Comparison of ENCODE assay signal across 9 cellular contexts in the genomic region with DNA sequence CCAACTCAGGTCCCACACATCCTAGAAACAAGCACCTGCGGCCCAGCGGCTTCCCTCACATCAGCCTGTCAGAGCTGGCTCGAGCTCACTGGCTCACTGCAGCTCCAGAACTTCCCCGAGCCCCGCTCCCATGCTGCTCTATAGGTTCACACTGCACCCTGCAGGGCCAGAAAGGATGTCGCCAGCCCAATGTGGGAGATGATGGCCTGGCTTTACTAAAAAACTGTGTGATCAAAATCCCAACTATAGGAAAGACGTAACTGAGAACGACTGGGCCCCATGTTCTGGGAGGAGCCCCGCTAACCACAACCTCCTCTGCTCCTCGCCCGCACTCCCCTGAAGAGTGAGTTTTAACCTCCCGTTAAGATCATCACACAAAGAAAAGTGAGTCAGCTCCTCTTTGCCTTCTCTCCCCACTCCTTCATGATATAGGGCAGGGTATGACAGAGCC. TPM values are rescaled to one million over a fixed set of nuclear protein-coding genes. Genes with fewer than 3 reads are reported as not detected.
DNase-seq lines count a peak whose midpoint lies in the region; TF ChIP-seq lines count a peak whose summit lies in the region.
"Had no signal": no experiment of that assay in that cellular context is flagged by ENCODE, and none has a peak within 500 bp of the region (broad histone marks: within the 10 kb centered on the region; RNA-seq: fewer than 3 reads in every experiment).

No MANE protein-coding gene starts in this region.

- peak overlapping the region; percentile 1 for H3K9ac ChIP-seq in rectal smooth muscle tissue (ENCODE audit: low read length)

- intact Hi-C loops in CD14-positive monocyte (cut with micrococcal nuclease) (loop anchor here in 1 of 2 donors (10.0 kb wide), 1 partner anchor 336 kb away; the partner anchor contains the start of gene GTF3C5), dorsolateral prefrontal cortex (cut with DNase I) (no loop called here), esophagus muscularis mucosa (cut with DNase I) (no loop called here)

- TF ChIP-seq EP300 in esophagus muscularis mucosa (IDR thresholded peaks at IDR 0.05): no peak

- DNase-seq in CD14-positive monocyte (ENCODE audit: low spot score) (no peak), brain microvascular endothelial cell (peak; percentile 35), dorsolateral prefrontal cortex (no peak), DMS 273 treated with DMSO at 0.1 percent for 48 hours (lab: John Stamatoyannopoulos, UW) (no peak), esophagus muscularis mucosa (ENCODE audit: extremely low spot score) (no peak), OCI-M2 (lab: John Stamatoyannopoulos, UW; ENCODE audit: unreplicated experiment) (no peak)
- DNase-seq in activated CD4-positive, alpha-beta T cell treated with anti-CD3 and anti-CD28 coated beads for 1 hour: peak; percentile 46

- H3K4me3 Mint-ChIP-seq in CD14-positive monocyte: no peak overlapping the region

- H3K27ac ChIP-seq in brain microvascular endothelial cell (no peak overlapping the region), rectal smooth muscle tissue (ENCODE audit: low read depth, low read length) (no peak overlapping the region), dorsolateral prefrontal cortex (peak overlapping the region in 5 of 59 donors; percentile 9 to 54 (median 36)), esophagus muscularis mucosa (replicated peaks in 1 of 4) (no peak overlapping the region)
- H3K27ac ChIP-seq: C4-2B had no signal

- in situ Hi-C loops in brain microvascular endothelial cell (cut with HindIII; ENCODE audit: low pct_ligation_motif_present, low sequenced_read_pairs): no loop called here

- TF ChIP-seq CTCF in CD14-positive monocyte (IDR thresholded peaks at IDR 0.05) (no peak), brain microvascular endothelial cell (IDR thresholded peaks at IDR 0.05; ENCODE audit: low read depth, low read length, missing control alignments) (no peak), dorsolateral prefrontal cortex (IDR thresholded peaks at IDR 0.05 in 54 of 56, conservative IDR thresholded peaks at IDR 0.05 in 2 of 56; ENCODE audit: low read depth in 1 of 56, partially characterized antibody in 56 of 56) (no peak), esophagus muscularis mucosa (IDR thresholded peaks at IDR 0.05) (no peak)

- H3K4me1 Mint-ChIP-seq in CD14-positive monocyte: peaks cover 54% of the 10 kb centered on the region

- H3K9me3 Mint-ChIP-seq in CD14-positive monocyte: no peaks in the 10 kb centered on the region

- peaks cover 44 to 64% of the 10 kb centered on the region in 2 donors for H3K36me3 Mint-ChIP-seq in CD14-positive monocyte

- no peaks in the 10 kb centered on the region for H3K27me3 Mint-ChIP-seq in CD14-positive monocyte (ENCODE audit: low read depth in 3 of 3)

- H3K36me3 ChIP-seq in brain microvascular endothelial cell (replicated peaks): peaks cover 62% of the 10 kb centered on the region
- peaks cover 20% of the 10 kb centered on the region for H3K36me3 ChIP-seq in rectal smooth muscle tissue (ENCODE audit: control insufficient read depth, insufficient read depth, low read length)
- peaks cover 9 to 41% (median 33%) of the 10 kb centered on the region in 4 donors for H3K36me3 ChIP-seq in esophagus muscularis mucosa

- H3K4me3 ChIP-seq in brain microvascular endothelial cell (ENCODE audit: low read depth, low read length) (no peak overlapping the region), rectal smooth muscle tissue (ENCODE audit: low read length) (no peak overlapping the region), dorsolateral prefrontal cortex (peak overlapping the region in 5 of 59 donors; percentile 1 to 16 (median 6)), esophagus muscularis mucosa (no peak overlapping the region)

- H3K27ac Mint-ChIP-seq in CD14-positive monocyte: peak overlapping the region in 6 of 7 donors; percentile 18 to 89 (median 75)

- H3K4me1 ChIP-seq in rectal smooth muscle tissue (ENCODE audit: control insufficient read depth, insufficient read depth, low read length): peaks cover 4% of the 10 kb centered on the region
- H3K4me1 ChIP-seq in esophagus muscularis mucosa: peaks cover 62 to 90% (median 77%) of the 10 kb centered on the region in 4 donors

- 64% methylated on average over 12 of the region's 12 CpGs for WGBS in esophagus muscularis mucosa

- no peak for TF ChIP-seq POLR2A in esophagus muscularis mucosa (IDR thresholded peaks at IDR 0.05; ENCODE audit: low read depth)

- H3K27me3 ChIP-seq in brain microvascular endothelial cell (replicated peaks) (no peaks in the 10 kb centered on the region), rectal smooth muscle tissue (ENCODE audit: control insufficient read depth, insufficient read depth, low read length) (no peaks in the 10 kb centered on the region), dorsolateral prefrontal cortex (no peaks in the 10 kb centered on the region), esophagus muscularis mucosa (no peaks in the 10 kb centered on the region)

- H3K9me3 ChIP-seq in esophagus muscularis mucosa: no peaks in the 10 kb centered on the region

RNA-seq across cellular contexts. Expression of gene SURF4, which starts 4.6 kb away (rescaled TPM):
- polyA plus RNA-seq in CD14-positive monocyte: 100 to 1,000 TPM; 157 to 175 TPM
- total RNA-seq in dorsolateral prefrontal cortex: 10 to 100 TPM; 55.4 to 99.4 (median 69.8) TPM
- total RNA-seq in esophagus muscularis mucosa: 100 to 1,000 TPM in 3 of 4 donors, 10 to 100 TPM in 1; 83.9 to 139 (median 127) TPM

RNA-seq across cellular contexts. Expression of gene STKLD1, which starts 4.9 kb away (rescaled TPM):
- polyA plus RNA-seq in CD14-positive monocyte: not detected
- total RNA-seq in dorsolateral prefrontal cortex (1 to 10 TPM; 1.6 to 9.9 (median 5.2) TPM), esophagus muscularis mucosa (1 to 10 TPM in 2 of 4 donors, under 1 TPM in 1, not detected in 1; 0.26 to 2.1 (median 1.0) TPM)

RNA-seq across cellular contexts. Expression of gene SURF2, which starts 14.9 kb away (rescaled TPM):
- polyA plus RNA-seq in CD14-positive monocyte: 10 to 100 TPM; 17.5 to 24.7 TPM
- 10 to 100 TPM; 16.6 to 42.3 (median 26.4) TPM for total RNA-seq in dorsolateral prefrontal cortex
- 10 to 100 TPM; 16.1 to 36.4 (median 28.7) TPM for total RNA-seq in esophagus muscularis mucosa

RNA-seq across cellular contexts. Expression of gene SURF1, which starts 15.0 kb away (rescaled TPM):
- 100 to 1,000 TPM in 1 of 2 donors, 10 to 100 TPM in 1; 98.4 to 140 TPM for polyA plus RNA-seq in CD14-positive monocyte
- total RNA-seq in dorsolateral prefrontal cortex: 10 to 100 TPM; 23.9 to 64.2 (median 39.4) TPM
- total RNA-seq in esophagus muscularis mucosa: 10 to 100 TPM; 50.4 to 86.4 (median 69.2) TPM

RNA-seq across cellular contexts. Expression of gene RPL7A, which starts 23.3 kb away (rescaled TPM):
- polyA plus RNA-seq in CD14-positive monocyte: 100 to 1,000 TPM; 390 to 437 TPM
- 100 to 1,000 TPM; 512 to 837 (median 653) TPM for total RNA-seq in dorsolateral prefrontal cortex
- 1,000 to 10,000 TPM; 1,466 to 2,142 (median 1,771) TPM for total RNA-seq in esophagus muscularis mucosa

Comparison
In these comparisons a context has a peak if more than half of its experiments do, and no peak if none do; other contexts are left out.
1. DNase-seq: peak in activated CD4-positive, alpha-beta T cell treated with anti-CD3 and anti-CD28 coated beads for 1 hour (single experiment) and brain microvascular endothelial cell (single experiment); none in CD14-positive monocyte (single experiment), dorsolateral prefrontal cortex (0 of 10), DMS 273 treated with DMSO at 0.1 percent for 48 hours (single experiment), esophagus muscularis mucosa (single experiment) and OCI-M2 (single experiment).